29 cellular contexts compared by ENCODE assay signal in the genomic region with DNA sequence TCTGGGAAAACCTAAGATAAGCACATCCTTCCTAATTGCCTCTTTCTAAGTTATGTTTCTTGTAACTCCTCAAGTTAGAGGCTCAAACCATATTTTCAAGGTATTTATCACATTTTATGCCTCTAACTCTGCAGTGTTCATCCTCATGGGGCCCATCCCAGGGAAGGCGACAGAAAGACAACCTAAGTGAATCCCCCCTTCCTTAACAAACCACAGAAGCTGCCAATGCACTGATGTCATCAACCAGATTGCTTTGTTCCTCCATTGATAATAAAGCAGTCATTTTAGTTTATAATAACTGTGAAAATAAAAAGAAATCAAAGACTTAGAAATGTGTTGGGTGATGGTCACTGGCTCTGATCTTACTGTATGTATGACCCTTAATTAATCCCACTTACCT.
DNase-seq lines count a peak whose midpoint lies in the region; ATAC-seq and TF ChIP-seq lines count a peak whose summit lies in the region.
"Had no signal": no experiment of that assay in that cellular context is flagged by ENCODE, and none has a peak within 500 bp of the region (broad histone marks: within the 10 kb centered on the region; RNA-seq: fewer than 3 reads in every experiment).

No MANE protein-coding gene starts in this region.

- H3K36me3 ChIP-seq in ACC112 (ENCODE audit: insufficient read depth, low read length): no peaks in the 10 kb centered on the region
- H3K36me3 ChIP-seq: heart left ventricle, WERI-Rb-1 had no signal

- no peak overlapping the region for H3K4me3 ChIP-seq in ACC112 (ENCODE audit: low read depth, low read length)
- H3K4me3 ChIP-seq in fibroblast of mammary gland (ENCODE audit: control insufficient read depth, low read depth, low read length): no peak overlapping the region
- H3K4me3 ChIP-seq: heart left ventricle, testis had no signal

- peaks cover 29% of the 10 kb centered on the region for H3K4me1 ChIP-seq in ACC112 (ENCODE audit: control insufficient read depth, insufficient read depth, low read length, unreplicated experiment)
- H3K4me1 ChIP-seq: parathyroid adenoma had no signal

- peak overlapping the region; percentile 46 for H2AFZ ChIP-seq in ACC112 (ENCODE audit: low read length, unreplicated experiment)
- H2AFZ ChIP-seq: parathyroid adenoma had no signal

- DNase-seq in LHCN-M2 (ENCODE audit: low read depth): peak; percentile 55
- peak; percentile 41 for DNase-seq in fibroblast of mammary gland (ENCODE audit: low read depth)
- peak; percentile 30 for DNase-seq in myocyte (ENCODE audit: low read depth)
- DNase-seq in NCI-H1436 (lab: John Stamatoyannopoulos, UW): no peak
- DNase-seq in NK-92 treated with Interleukin-12 subunit alpha and Interleukin-12 subunit beta, amount 100 ng/mL, for 24 hours (lab: John Stamatoyannopoulos, UW): no peak
- DNase-seq: activated CD4-positive, alpha-beta T cell treated with anti-CD3 and anti-CD28 coated beads, Interleukin-2, amount 10 ng/mL, durations not matched to agents 24 days and 14 days; activated naive CD4-positive, alpha-beta T cell treated with anti-CD3 and anti-CD28 coated beads for 36 hours; activated T-cell treated with anti-CD3 and anti-CD28 coated beads, Interleukin-2, amount 50 U/mL, for 48 hours; AML-193; CD4-positive, alpha-beta memory T cell; central memory CD4-positive, alpha-beta T cell; midbrain; NCI-H1092; NCI-H2029; NCI-H226; nephron progenitor cell; stimulated activated CD4-positive, alpha-beta T cell treated with anti-CD3 and anti-CD28 coated beads, Interleukin-12 subunit alpha, Interleukin-12 subunit beta, amount 100 ng/mL, for 4 hours; stimulated activated CD4-positive, alpha-beta T cell treated with anti-CD3 and anti-CD28 coated beads, Interleukin-4, amount 100 ng/mL, for 24 hours; stimulated activated naive CD4-positive, alpha-beta T cell; WERI-Rb-1 had no signal

- ATAC-seq in HG02885 (IDR thresholded peaks at IDR 0.05; ENCODE audit: poor library complexity, unreplicated experiment) (no peak), GM18519 (IDR thresholded peaks at IDR 0.05; ENCODE audit: low FRiP score, unreplicated experiment) (no peak)
- ATAC-seq: heart left ventricle, left lobe of liver, right cardiac atrium had no signal

- H3K27ac ChIP-seq in ACC112 (ENCODE audit: low read depth, low read length): no peak overlapping the region
- H3K27ac ChIP-seq: 22Rv1, parathyroid adenoma, testis, WERI-Rb-1 had no signal

- no peaks in the 10 kb centered on the region for H3K79me2 ChIP-seq in ACC112 (ENCODE audit: control insufficient read depth, insufficient read depth, low read length, unreplicated experiment)
- H3K79me2 ChIP-seq: parathyroid adenoma had no signal

- no peak for TF ChIP-seq CTCF in fibroblast of mammary gland (conservative IDR thresholded peaks at IDR 0.05; ENCODE audit: control insufficient read depth, insufficient read depth, low read depth, low read length)

- H3K27me3 ChIP-seq in ACC112 (ENCODE audit: insufficient read depth, low read length): no peaks in the 10 kb centered on the region
- H3K27me3 ChIP-seq: heart left ventricle, testis had no signal

Comparison
In these comparisons a context has a peak if more than half of its experiments do, and no peak if none do; other contexts are left out.
1. DNase-seq: peak in LHCN-M2 (single experiment), fibroblast of mammary gland (single experiment) and myocyte (single experiment); none in NCI-H1436 (single experiment) and NK-92 treated with Interleukin-12 subunit alpha and Interleukin-12 subunit beta, amount 100 ng/mL, for 24 hours (single experiment).